In genomic region chr6:16704706-16705402, GRCh38 we compare ENCODE assay signal across 9 cellular contexts. TPM values are rescaled to one million over a fixed set of nuclear protein-coding genes. Genes with fewer than 3 reads are reported as not detected.
DNase-seq lines count a peak whose midpoint lies in the region; ATAC-seq and TF ChIP-seq lines count a peak whose summit lies in the region.
"Had no signal": no experiment of that assay in that cellular context is flagged by ENCODE, and none has a peak within 500 bp of the region (broad histone marks: within the 10 kb centered on the region; RNA-seq: fewer than 3 reads in every experiment).

No MANE protein-coding gene starts in this region.

- no peaks in the 10 kb centered on the region for H3K36me3 ChIP-seq in upper lobe of right lung

- no peak for DNase-seq in Right ventricle myocardium superior
- DNase-seq in Right ventricle myocardium inferior (ENCODE audit: missing footprints): no peak
- DNase-seq in activated T-helper 2 cell treated with anti-CD3 and anti-CD28 coated beads, Interferon-gamma antibody, Interleukin-2, Interleukin-4, amounts not matched to agents 10 μg/mL and 5 μg/mL and 100 μg/mL, durations not matched to agents 14 hours and 24 hours and 36 hours (ENCODE audit: low spot score): peak; percentile 49
- peak; percentile 44 for DNase-seq in left kidney (ENCODE audit: low read depth, low spot score)
- no peak for DNase-seq in upper lobe of right lung
- no peak for DNase-seq in NCI-H748 treated with DMSO at 0.1 percent for 48 hours (lab: John Stamatoyannopoulos, UW)
- DNase-seq: NCI-H446 had no signal

- peaks cover 42% of the 10 kb centered on the region for H3K36me3 Mint-ChIP-seq in activated T-helper 2 cell treated with anti-CD3 and anti-CD28 coated beads, Interferon-gamma antibody, Interleukin-2, Interleukin-4, amounts not matched to agents 10 μg/mL and 5 μg/mL and 100 μg/mL, durations not matched to agents 14 hours and 24 hours and 36 hours (ENCODE audit: low read depth)

- ATAC-seq in Right ventricle myocardium superior (ENCODE audit: poor library complexity) (peak; percentile 32), Right ventricle myocardium inferior (no peak), upper lobe of right lung (peak; percentile 69), HG03469 (IDR thresholded peaks at IDR 0.05; ENCODE audit: unreplicated experiment) (no peak), GM19035 (IDR thresholded peaks at IDR 0.05; ENCODE audit: unreplicated experiment) (no peak)

- peak overlapping the region; percentile 92 for H3K27ac Mint-ChIP-seq in activated T-helper 2 cell treated with anti-CD3 and anti-CD28 coated beads, Interferon-gamma antibody, Interleukin-2, Interleukin-4, amounts not matched to agents 10 μg/mL and 5 μg/mL and 100 μg/mL, durations not matched to agents 14 hours and 24 hours and 36 hours

- intact Hi-C loops in Right ventricle myocardium superior (cut with DNase I): no loop called here
- intact Hi-C loops in Right ventricle myocardium inferior (cut with DNase I): no loop called here
- intact Hi-C loops in activated T-helper 2 cell treated with anti-CD3 and anti-CD28 coated beads, Interferon-gamma antibody, Interleukin-2, Interleukin-4, amounts not matched to agents 10 μg/mL and 5 μg/mL and 100 μg/mL, durations not matched to agents 14 hours and 24 hours and 36 hours (cut with micrococcal nuclease): loop anchor here (1.0 to 2.0 kb wide), 2 partner anchors 7 to 14 kb away; no protein-coding TSS in a partner anchor
- intact Hi-C loops in upper lobe of right lung (cut with DNase I): no loop called here

- H3K9me3 ChIP-seq in upper lobe of right lung: no peaks in the 10 kb centered on the region

- H3K27me3 ChIP-seq in upper lobe of right lung: no peaks in the 10 kb centered on the region

- H3K4me1 Mint-ChIP-seq in activated T-helper 2 cell treated with anti-CD3 and anti-CD28 coated beads, Interferon-gamma antibody, Interleukin-2, Interleukin-4, amounts not matched to agents 10 μg/mL and 5 μg/mL and 100 μg/mL, durations not matched to agents 14 hours and 24 hours and 36 hours (ENCODE audit: low read depth): peaks cover 61% of the 10 kb centered on the region

- no peak for TF ChIP-seq CTCF in upper lobe of right lung (IDR thresholded peaks at IDR 0.05)

- peak overlapping the region; percentile 33 for H3K27ac ChIP-seq in upper lobe of right lung

- peak overlapping the region; percentile 30 for H3K4me3 ChIP-seq in upper lobe of right lung

- peak overlapping the region; percentile 79 for H3K4me3 Mint-ChIP-seq in activated T-helper 2 cell treated with anti-CD3 and anti-CD28 coated beads, Interferon-gamma antibody, Interleukin-2, Interleukin-4, amounts not matched to agents 10 μg/mL and 5 μg/mL and 100 μg/mL, durations not matched to agents 14 hours and 24 hours and 36 hours (ENCODE audit: low read depth)

- H3K9me3 Mint-ChIP-seq in activated T-helper 2 cell treated with anti-CD3 and anti-CD28 coated beads, Interferon-gamma antibody, Interleukin-2, Interleukin-4, amounts not matched to agents 10 μg/mL and 5 μg/mL and 100 μg/mL, durations not matched to agents 14 hours and 24 hours and 36 hours: peaks cover 3% of the 10 kb centered on the region

- no peaks in the 10 kb centered on the region for H3K27me3 Mint-ChIP-seq in activated T-helper 2 cell treated with anti-CD3 and anti-CD28 coated beads, Interferon-gamma antibody, Interleukin-2, Interleukin-4, amounts not matched to agents 10 μg/mL and 5 μg/mL and 100 μg/mL, durations not matched to agents 14 hours and 24 hours and 36 hours (ENCODE audit: low read depth)

- peaks cover 34% of the 10 kb centered on the region for H3K4me1 ChIP-seq in upper lobe of right lung

RNA-seq across cellular contexts. Expression of gene ATXN1, which starts 56.4 kb away (rescaled TPM):
- 36.1 TPM for total RNA-seq in Right ventricle myocardium superior
- 42.5 TPM for total RNA-seq in Right ventricle myocardium inferior
- total RNA-seq in activated T-helper 2 cell treated with anti-CD3 and anti-CD28 coated beads, Interferon-gamma antibody, Interleukin-2, Interleukin-4, amounts not matched to agents 10 μg/mL and 5 μg/mL and 100 μg/mL, durations not matched to agents 14 hours and 24 hours and 36 hours: 66.5 and 69.1 TPM in 2 replicates
- total RNA-seq in upper lobe of right lung: 71.2 TPM

Comparison
In these comparisons a context has a peak if more than half of its experiments do, and no peak if none do; other contexts are left out.
1. ATAC-seq: peak in Right ventricle myocardium superior (single experiment) and upper lobe of right lung (single experiment); none in Right ventricle myocardium inferior (single experiment), HG03469 (single experiment) and GM19035 (single experiment).
2. DNase-seq: peak in activated T-helper 2 cell treated with anti-CD3 and anti-CD28 coated beads, Interferon-gamma antibody, Interleukin-2, Interleukin-4, amounts not matched to agents 10 μg/mL and 5 μg/mL and 100 μg/mL, durations not matched to agents 14 hours and 24 hours and 36 hours (single experiment) and left kidney (single experiment); none in Right ventricle myocardium superior (single experiment), Right ventricle myocardium inferior (single experiment), upper lobe of right lung (single experiment) and NCI-H748 treated with DMSO at 0.1 percent for 48 hours (single experiment).